1 cellular context compared by ENCODE assay signal in genomic region chr11:64688534-64688982, GRCh38.
TF ChIP-seq lines count a peak whose summit lies in the region.

No MANE protein-coding gene starts in this region.

TF ChIP-seq in HEK293, 187 proteins besides CTCF, POLR2A, EP300 and RAD21 (continued from another document):
- peak; percentile 74 for TF ChIP-seq PATZ1 (tag by site-specific recombination; IDR thresholded peaks at IDR 0.05)
- no peak for TF ChIP-seq ZNF639 (tag by site-specific recombination; IDR thresholded peaks at IDR 0.05)
- peak; percentile 77 for TF ChIP-seq PRDM10 (tag by site-specific recombination; IDR thresholded peaks at IDR 0.05)
- TF ChIP-seq HOXC10 (CRISPR knock-in tag; IDR thresholded peaks at IDR 0.05): no peak
- no peak for TF ChIP-seq ZNF10 (tag by site-specific recombination; IDR thresholded peaks at IDR 0.05)
